Comparison of ENCODE assay signal across 16 cellular contexts in genomic region chr3:195186041-195186709, GRCh38.
DNase-seq lines count a peak whose midpoint lies in the region; ATAC-seq and TF ChIP-seq lines count a peak whose summit lies in the region.
"Had no signal": no experiment of that assay in that cellular context is flagged by ENCODE, and none has a peak within 500 bp of the region (broad histone marks: within the 10 kb centered on the region; RNA-seq: fewer than 3 reads in every experiment).

No MANE protein-coding gene starts in this region.

- no peak overlapping the region for H3K4me3 Mint-ChIP-seq in CD14-positive monocyte
- peak overlapping the region; percentile 22 for H3K4me3 Mint-ChIP-seq in activated naive CD8-positive, alpha-beta T cell treated with anti-CD3 and anti-CD28 coated beads, Interleukin-2, amount 50 U/mL, for 24 hours
- no peak overlapping the region for H3K4me3 Mint-ChIP-seq in nephron

- in situ Hi-C loops in GM23248 (cut with MboI) = no loop called here

- H3K27ac Mint-ChIP-seq in CD14-positive monocyte (peak overlapping the region in 4 of 7 donors; percentile 34 to 70 (median 61)), nephron (peak overlapping the region in 2 of 3 experiments; percentile 8 to 74)
- peak overlapping the region; percentile 88 for H3K27ac Mint-ChIP-seq in activated naive CD8-positive, alpha-beta T cell treated with anti-CD3 and anti-CD28 coated beads, Interleukin-2, amount 50 U/mL, for 24 hours

- H3K79me2 ChIP-seq in GM23248 (ENCODE audit: insufficient read depth) = peaks cover 66% of the 10 kb centered on the region

- H2AFZ ChIP-seq in GM23248 = no peak overlapping the region

- H3K27me3 Mint-ChIP-seq in CD14-positive monocyte (ENCODE audit: low read depth in 3 of 3) = peaks cover 0 to 8% (median 2%) of the 10 kb centered on the region in 3 donors
- H3K27me3 Mint-ChIP-seq in activated naive CD8-positive, alpha-beta T cell treated with anti-CD3 and anti-CD28 coated beads, Interleukin-2, amount 50 U/mL, for 24 hours = no peaks in the 10 kb centered on the region
- no peaks in the 10 kb centered on the region for H3K27me3 Mint-ChIP-seq in nephron (ENCODE audit: low read depth)

- 0 out of 2 replicates have a peak overlapping the region, but pooled peaks have one; percentile 94 for H3K27ac ChIP-seq in GM23248
- H3K27ac ChIP-seq: C4-2B, foreskin keratinocyte, SJSA1, VCaP had no signal

- WGBS in GM23248 (ENCODE audit: low coverage in 1 of 2, low lambda C conversion rate in 2 of 2, missing lambda C conversion rate in 2 of 2), 2 experiments = 92 to 93% methylated on average over 9 of the region's 9 CpGs

- peaks cover 3 to 11% (median 8%) of the 10 kb centered on the region in 7 donors for H3K9me3 Mint-ChIP-seq in CD14-positive monocyte
- H3K9me3 Mint-ChIP-seq in activated naive CD8-positive, alpha-beta T cell treated with anti-CD3 and anti-CD28 coated beads, Interleukin-2, amount 50 U/mL, for 24 hours = peaks cover 3% of the 10 kb centered on the region
- peaks cover 9% of the 10 kb centered on the region for H3K9me3 Mint-ChIP-seq in nephron

- H3K36me3 Mint-ChIP-seq in CD14-positive monocyte = peaks cover 0 to 12% of the 10 kb centered on the region in 2 donors
- peaks cover 6% of the 10 kb centered on the region for H3K36me3 Mint-ChIP-seq in activated naive CD8-positive, alpha-beta T cell treated with anti-CD3 and anti-CD28 coated beads, Interleukin-2, amount 50 U/mL, for 24 hours (ENCODE audit: low read depth)
- H3K36me3 Mint-ChIP-seq in nephron (ENCODE audit: low read depth) = peaks cover 11% of the 10 kb centered on the region

- no peaks in the 10 kb centered on the region for H3K36me3 ChIP-seq in GM23248 (ENCODE audit: low read depth)
- H3K36me3 ChIP-seq: SJSA1 had no signal

- H3K9me3 ChIP-seq in GM23248 (ENCODE audit: low read depth) = no peaks in the 10 kb centered on the region
- H3K9me3 ChIP-seq: SJSA1 had no signal

- peaks cover 41% of the 10 kb centered on the region for H3K4me1 ChIP-seq in GM23248 (ENCODE audit: insufficient read depth)

- H3K4me2 ChIP-seq in GM23248 (ENCODE audit: unreplicated experiment) = no peak overlapping the region

- no peak overlapping the region for H3K9ac ChIP-seq in GM23248

- H3K9me2 ChIP-seq in GM23248 (ENCODE audit: insufficient read depth) = 0 out of 2 replicates have a peak, but pooled peaks cover 3% of the 10 kb centered on the region

- TF ChIP-seq CTCF in CD14-positive monocyte (IDR thresholded peaks at IDR 0.05) = no peak
- no peak for TF ChIP-seq CTCF in nephron (IDR thresholded peaks at IDR 0.05; ENCODE audit: unreplicated experiment in 3 of 3)

- ATAC-seq in activated naive CD8-positive, alpha-beta T cell treated with anti-CD3 and anti-CD28 coated beads, Interleukin-2, amount 50 U/mL, for 24 hours = peak; percentile 79
- ATAC-seq in GM18519 (IDR thresholded peaks at IDR 0.05; ENCODE audit: low FRiP score, unreplicated experiment) = no peak

- H3K27me3 ChIP-seq in GM23248 (replicated peaks; ENCODE audit: insufficient read depth) = no peaks in the 10 kb centered on the region
- H3K27me3 ChIP-seq: foreskin keratinocyte, SJSA1 had no signal

- H3K4me3 ChIP-seq in GM23248 = no peak overlapping the region
- H3K4me3 ChIP-seq: SJSA1 had no signal

- H3K4me1 Mint-ChIP-seq in CD14-positive monocyte (peaks cover 22% of the 10 kb centered on the region), nephron (peaks cover 65% of the 10 kb centered on the region)
- H3K4me1 Mint-ChIP-seq in activated naive CD8-positive, alpha-beta T cell treated with anti-CD3 and anti-CD28 coated beads, Interleukin-2, amount 50 U/mL, for 24 hours = peaks cover 67% of the 10 kb centered on the region

- intact Hi-C loops in CD14-positive monocyte (cut with micrococcal nuclease) = no loop called here

- H4K20me1 ChIP-seq in GM23248 (ENCODE audit: insufficient read depth) = no peaks in the 10 kb centered on the region

- DNase-seq in CD14-positive monocyte (ENCODE audit: low spot score) (no peak), GM23248 (no peak), NCI-H1105 (lab: John Stamatoyannopoulos, UW) (no peak), GDM1 (lab: John Stamatoyannopoulos, UW) (no peak), DMS153 (lab: John Stamatoyannopoulos, UW) (no peak)
- peak; percentile 39 for DNase-seq in activated naive CD8-positive, alpha-beta T cell treated with anti-CD3 and anti-CD28 coated beads, Interleukin-2, amount 50 U/mL, for 24 hours
- DNase-seq: kidney glomerular epithelial cell, NCI-H1105 treated with DMSO at 0.1 percent for 48 hours, NCI-H69, occipital lobe had no signal

- peaks cover 24% of the 10 kb centered on the region for H3F3A ChIP-seq in GM23248 (ENCODE audit: insufficient read depth)
